ENCODE assay signal across 35 cellular contexts in genomic region chr4:93960450-93960849, GRCh38.
"Had no signal": no experiment of that assay in that cellular context is flagged by ENCODE, and none has a peak within 500 bp of the region (broad histone marks: within the 10 kb centered on the region; RNA-seq: fewer than 3 reads in every experiment).

No MANE protein-coding gene starts in this region.

- H3K4me3 Mint-ChIP-seq: activated CD4-positive, alpha-beta memory T cell treated with anti-CD3 and anti-CD28 coated beads, Interleukin-2, amount 10 ng/mL, durations not matched to agents 7 days and 5 days; activated naive CD4-positive, alpha-beta T cell treated with anti-CD3 and anti-CD28 coated beads, Interleukin-2, amount 50 U/mL, for 24 hours; activated T-cell treated with anti-CD3 and anti-CD28 coated beads, Interleukin-2, amount 50 U/mL, for 24 hours had no signal

- H3K4me2 ChIP-seq: PC-9 had no signal

- H2AFZ ChIP-seq: PC-9 had no signal

- H3K4me1 ChIP-seq: adrenal gland, body of pancreas, breast epithelium had no signal

- H3K36me3 ChIP-seq: adrenal gland, breast epithelium had no signal

- H3K27ac Mint-ChIP-seq: activated CD4-positive, alpha-beta memory T cell treated with anti-CD3 and anti-CD28 coated beads, Interleukin-2, amount 10 ng/mL, durations not matched to agents 7 days and 5 days; activated naive CD4-positive, alpha-beta T cell treated with anti-CD3 and anti-CD28 coated beads, Interleukin-2, amount 50 U/mL, for 24 hours; activated T-cell treated with anti-CD3 and anti-CD28 coated beads, Interleukin-2, amount 50 U/mL, for 24 hours; activated T-helper 2 cell treated with anti-CD3 and anti-CD28 coated beads, Interferon-gamma antibody, Interleukin-2, Interleukin-4, amounts not matched to agents 10 μg/mL and 5 μg/mL and 100 μg/mL, durations not matched to agents 14 hours and 24 hours and 36 hours had no signal

- H3K27ac ChIP-seq: adrenal gland, body of pancreas, breast epithelium, PC-9, RWPE1, VCaP had no signal

- H3K4me1 Mint-ChIP-seq: activated CD4-positive, alpha-beta memory T cell treated with anti-CD3 and anti-CD28 coated beads, Interleukin-2, amount 10 ng/mL, durations not matched to agents 7 days and 5 days; activated naive CD4-positive, alpha-beta T cell treated with anti-CD3 and anti-CD28 coated beads, Interleukin-2, amount 50 U/mL, for 24 hours had no signal

- H3K27me3 Mint-ChIP-seq: activated CD4-positive, alpha-beta memory T cell treated with anti-CD3 and anti-CD28 coated beads, Interleukin-2, amount 10 ng/mL, durations not matched to agents 7 days and 5 days; activated naive CD4-positive, alpha-beta T cell treated with anti-CD3 and anti-CD28 coated beads, Interleukin-2, amount 50 U/mL, for 24 hours; activated T-cell treated with anti-CD3 and anti-CD28 coated beads, Interleukin-2, amount 50 U/mL, for 24 hours had no signal

- H3K9me3 ChIP-seq: adrenal gland, body of pancreas had no signal

- ATAC-seq: body of pancreas, Right ventricle myocardium inferior, SK-N-SH treated with all-trans-retinoic acid at 6 μM for 48 hours had no signal

- H3K4me3 ChIP-seq: adrenal gland, body of pancreas, breast epithelium, PC-9 had no signal

- DNase-seq: activated CD4-positive, alpha-beta memory T cell treated with anti-CD3 and anti-CD28 coated beads, Interleukin-2, amount 10 ng/mL, durations not matched to agents 7 days and 5 days; activated CD4-positive, alpha-beta T cell treated with anti-CD3 and anti-CD28 coated beads for 1 hour; activated CD4-positive, alpha-beta T cell treated with anti-CD3 and anti-CD28 coated beads for 48 hours; activated CD4-positive, CD25-positive, alpha-beta regulatory T cell; activated gamma-delta T cell; activated naive CD4-positive, alpha-beta T cell treated with Interleukin-2 at 50 U/mL for 16 hours; activated T-cell treated with anti-CD3 and anti-CD28 coated beads, Interleukin-2, amount 50 U/mL, for 24 hours; adrenal gland; body of pancreas; cerebellar nuclear complex; Karpas-422; KBM-7; NCI-H1105; NCI-H146; NCI-H187; NCI-H2029 treated with DMSO at 0.1 percent for 48 hours; NCI-H2107; NCI-H2171; NCI-H510A; NCI-H526; NCI-H748 treated with DMSO at 0.1 percent for 48 hours; NK-92 treated with Interleukin-12 subunit alpha and Interleukin-12 subunit beta, amount 100 ng/mL, for 24 hours; PC-9; SIG-M5; SW 1271; T-helper 1 cell; T-helper 2 cell; T-helper 9 cell had no signal

- H3K27me3 ChIP-seq: adrenal gland, body of pancreas, breast epithelium had no signal

- H3K36me3 Mint-ChIP-seq: activated naive CD4-positive, alpha-beta T cell treated with anti-CD3 and anti-CD28 coated beads, Interleukin-2, amount 50 U/mL, for 24 hours had no signal

- H3K9me3 Mint-ChIP-seq: activated CD4-positive, alpha-beta memory T cell treated with anti-CD3 and anti-CD28 coated beads, Interleukin-2, amount 10 ng/mL, durations not matched to agents 7 days and 5 days; activated T-helper 2 cell treated with anti-CD3 and anti-CD28 coated beads, Interferon-gamma antibody, Interleukin-2, Interleukin-4, amounts not matched to agents 10 μg/mL and 5 μg/mL and 100 μg/mL, durations not matched to agents 14 hours and 24 hours and 36 hours had no signal
